22 cellular contexts compared by ENCODE assay signal in the genomic region with DNA sequence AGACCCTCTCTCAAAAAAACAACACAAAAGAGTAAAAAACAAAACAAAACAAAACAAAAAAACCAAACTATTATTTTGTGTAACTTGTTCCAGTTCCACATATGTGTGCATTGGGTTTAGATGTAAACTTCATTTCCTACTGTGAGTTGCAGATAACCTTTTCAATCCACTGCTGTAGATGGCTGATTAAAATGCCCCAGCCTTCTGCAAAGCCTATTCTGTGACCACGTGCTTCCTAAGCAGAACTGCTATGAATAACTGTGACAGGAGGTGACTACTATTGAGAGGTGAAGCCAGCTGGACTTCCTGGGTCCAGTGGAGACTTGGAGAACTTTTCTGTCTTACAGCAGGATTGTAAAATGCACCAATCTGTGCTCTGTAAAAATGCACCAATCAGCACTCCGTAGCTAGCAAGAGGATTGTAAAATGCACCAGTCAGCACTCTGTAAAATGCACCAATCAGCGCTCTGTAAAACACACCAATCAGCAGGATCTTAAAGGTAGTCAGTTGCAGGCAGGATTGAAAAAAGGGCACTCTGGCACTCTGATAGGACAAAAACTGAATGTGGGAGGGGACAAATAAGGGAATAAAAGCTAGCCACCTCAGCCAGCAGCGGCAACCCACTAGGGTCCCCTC.
"Had no signal": no experiment of that assay in that cellular context is flagged by ENCODE, and none has a peak within 500 bp of the region (broad histone marks: within the 10 kb centered on the region; RNA-seq: fewer than 3 reads in every experiment).

No MANE protein-coding gene starts in this region.

- H3K4me1 ChIP-seq: ascending aorta, gastrocnemius medialis, tibial nerve had no signal

- FAIRE-seq: endometrium, TTC549, urothelium cell line had no signal

- H3K9me3 Mint-ChIP-seq: activated naive CD4-positive, alpha-beta T cell treated with anti-CD3 and anti-CD28 coated beads, Interleukin-2, amount 50 U/mL, for 24 hours; neural crest cell had no signal

- DNase-seq: activated CD8-positive, alpha-beta memory T cell treated with anti-CD3 and anti-CD28 coated beads for 24 hours; activated CD8-positive, alpha-beta memory T cell treated with anti-CD3 and anti-CD28 coated beads, Interleukin-2, amount 50 U/mL, for 48 hours; activated gamma-delta T cell; activated T-cell treated with anti-CD3 and anti-CD28 coated beads, Interleukin-2, amount 50 U/mL, for 72 hours; cortex of kidney; gastrocnemius medialis; head of caudate nucleus; left lung; mammary epithelial cell; midbrain; retina; stimulated activated CD8-positive, alpha-beta memory T cell treated with anti-CD3 and anti-CD28 coated beads, Interleukin-4, amount 100 ng/mL, for 48 hours; stimulated activated naive CD4-positive, alpha-beta T cell treated with Interleukin-2 at 50 U/mL for 16 hours; T-helper 17 cell had no signal

- H3K27ac Mint-ChIP-seq: activated naive CD4-positive, alpha-beta T cell treated with anti-CD3 and anti-CD28 coated beads, Interleukin-2, amount 50 U/mL, for 24 hours; activated T-cell treated with anti-CD3 and anti-CD28 coated beads, Interleukin-2, amount 50 U/mL, for 72 hours; T-helper 17 cell had no signal

- H3K27me3 Mint-ChIP-seq: activated naive CD4-positive, alpha-beta T cell treated with anti-CD3 and anti-CD28 coated beads, Interleukin-2, amount 50 U/mL, for 24 hours; T-helper 17 cell had no signal

- H3K9me3 ChIP-seq: ascending aorta, gastrocnemius medialis, left lung, tibial nerve had no signal

- H3K27ac ChIP-seq: ascending aorta, gastrocnemius medialis, left lung, tibial nerve had no signal

- H3K4me3 Mint-ChIP-seq: activated naive CD4-positive, alpha-beta T cell treated with anti-CD3 and anti-CD28 coated beads, Interleukin-2, amount 50 U/mL, for 24 hours; activated T-cell treated with anti-CD3 and anti-CD28 coated beads, Interleukin-2, amount 50 U/mL, for 72 hours; neural crest cell; T-helper 17 cell had no signal

- ATAC-seq: esophagus mucosa, gastrocnemius medialis, left lung, T-helper 17 cell had no signal

- H3K36me3 Mint-ChIP-seq: activated naive CD4-positive, alpha-beta T cell treated with anti-CD3 and anti-CD28 coated beads, Interleukin-2, amount 50 U/mL, for 24 hours had no signal

- H3K4me1 Mint-ChIP-seq: neural crest cell had no signal

- H3K4me3 ChIP-seq: ascending aorta, gastrocnemius medialis, left lung, tibial nerve had no signal
